Comparison of ENCODE assay signal across 28 cellular contexts in genomic region chr6:162620067-162620466, GRCh38.
"Had no signal": no experiment of that assay in that cellular context is flagged by ENCODE, and none has a peak within 500 bp of the region (broad histone marks: within the 10 kb centered on the region; RNA-seq: fewer than 3 reads in every experiment).

No MANE protein-coding gene starts in this region.

- H3K36me3 ChIP-seq: ascending aorta had no signal

- H3K4me1 ChIP-seq: ascending aorta had no signal

- DNase-seq: activated CD4-positive, alpha-beta T cell treated with anti-CD3 and anti-CD28 coated beads for 48 hours; activated CD4-positive, alpha-beta T cell treated with anti-CD3 and anti-CD28 coated beads, Interleukin-2, amount 50 U/mL, for 4 hours; activated CD4-positive, CD25-positive, alpha-beta regulatory T cell treated with anti-CD3 and anti-CD28 coated beads, Interleukin-2, amount 50 U/mL, for 72 hours; activated CD8-positive, alpha-beta memory T cell treated with anti-CD3 and anti-CD28 coated beads, Interleukin-2, amount 50 U/mL, for 48 hours; activated CD8-positive, alpha-beta T cell treated with anti-CD3 and anti-CD28 coated beads, Interleukin-2, amount 10 ng/mL, durations not matched to agents 7 days and 5 days; activated effector memory CD4-positive, alpha-beta T cell treated with Interleukin-2 at 50 U/mL for 16 hours; activated naive CD4-positive, alpha-beta T cell treated with Interleukin-2 at 50 U/mL for 16 hours; activated naive CD8-positive, alpha-beta T cell treated with anti-CD3 and anti-CD28 coated beads, Interleukin-2, amount 50 U/mL, for 24 hours; activated T-cell treated with anti-CD3 and anti-CD28 coated beads, Interleukin-2, amount 50 U/mL, for 1 hour; amniotic stem cell; body of pancreas; central memory CD4-positive, alpha-beta T cell; cortex of kidney; NCI-H1105 treated with DMSO at 0.1 percent for 48 hours; NCI-H1436 treated with DMSO at 0.1 percent for 48 hours; NCI-H187; NCI-H2081; NCI-H510A treated with DMSO at 0.1 percent for 48 hours; NCI-H69; NK-92 treated with Interleukin-12 subunit alpha and Interleukin-12 subunit beta, amount 100 ng/mL, for 24 hours; PC-9; SHP77 treated with DMSO at 0.1 percent for 48 hours; T-helper 1 cell had no signal

- H3K4me2 ChIP-seq: PC-9 had no signal

- H3K27ac ChIP-seq: ascending aorta, body of pancreas, PC-9, SK-N-MC had no signal

- H3K9me3 ChIP-seq: ascending aorta, body of pancreas had no signal

- ATAC-seq: activated CD8-positive, alpha-beta T cell treated with anti-CD3 and anti-CD28 coated beads, Interleukin-2, amount 10 ng/mL, durations not matched to agents 7 days and 5 days; activated naive CD4-positive, alpha-beta T cell treated with anti-CD3 and anti-CD28 coated beads, Interleukin-2, amount 50 U/mL, for 72 hours; activated naive CD8-positive, alpha-beta T cell treated with anti-CD3 and anti-CD28 coated beads, Interleukin-2, amount 50 U/mL, for 24 hours; body of pancreas; WTC11 had no signal

- H3K4me3 ChIP-seq: ascending aorta, body of pancreas, PC-9, SK-N-MC had no signal

- H2AFZ ChIP-seq: PC-9 had no signal

- H3K27me3 ChIP-seq: ascending aorta, body of pancreas had no signal

- FAIRE-seq: bronchial epithelial cell had no signal
